Comparison of ENCODE assay signal across 8 cellular contexts in the genomic region with DNA sequence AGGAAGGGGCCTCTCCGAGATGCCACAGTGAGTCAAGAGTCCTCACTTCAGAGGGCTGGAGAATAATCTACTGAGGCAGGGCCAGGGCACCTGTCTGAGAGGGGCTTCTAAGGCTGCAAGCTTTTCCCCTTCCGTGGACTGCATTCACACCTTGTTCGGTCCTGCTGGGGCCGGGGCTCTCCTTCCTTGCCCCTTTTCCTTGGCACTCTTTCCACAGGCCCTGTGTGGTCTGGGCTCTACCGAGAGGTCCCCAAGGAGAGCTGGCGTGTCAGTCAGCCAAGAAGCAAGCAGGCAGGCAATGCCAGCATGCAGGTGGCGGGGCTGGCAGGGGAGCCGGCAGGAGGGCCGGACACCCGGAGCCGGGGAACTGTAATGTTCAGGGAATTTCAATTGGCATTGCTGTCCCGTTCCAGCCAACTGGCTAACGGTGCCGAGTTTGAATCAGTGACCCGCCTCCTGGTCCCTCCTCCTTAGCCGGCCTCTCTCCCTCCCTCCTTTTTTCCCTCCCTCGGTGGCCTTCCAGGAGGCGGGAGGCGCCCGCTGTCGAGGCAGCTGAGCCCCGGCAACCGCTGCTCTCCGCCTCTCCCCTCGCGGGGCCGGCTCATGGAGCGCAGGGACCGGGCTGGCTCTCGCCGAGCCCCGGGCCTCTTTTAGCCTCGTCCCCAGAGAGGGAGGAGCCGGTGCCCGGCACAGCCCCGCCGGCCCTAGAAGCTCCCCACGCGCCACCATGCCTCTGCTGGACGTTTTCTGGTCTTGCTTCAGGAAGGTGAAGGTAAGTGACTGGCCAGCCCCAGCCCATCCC. TPM values are rescaled to one million over a fixed set of nuclear protein-coding genes. Genes with fewer than 3 reads are reported as not detected.
DNase-seq lines count a peak whose midpoint lies in the region; ATAC-seq, FAIRE-seq and TF ChIP-seq lines count a peak whose summit lies in the region.

A gene with protein sequence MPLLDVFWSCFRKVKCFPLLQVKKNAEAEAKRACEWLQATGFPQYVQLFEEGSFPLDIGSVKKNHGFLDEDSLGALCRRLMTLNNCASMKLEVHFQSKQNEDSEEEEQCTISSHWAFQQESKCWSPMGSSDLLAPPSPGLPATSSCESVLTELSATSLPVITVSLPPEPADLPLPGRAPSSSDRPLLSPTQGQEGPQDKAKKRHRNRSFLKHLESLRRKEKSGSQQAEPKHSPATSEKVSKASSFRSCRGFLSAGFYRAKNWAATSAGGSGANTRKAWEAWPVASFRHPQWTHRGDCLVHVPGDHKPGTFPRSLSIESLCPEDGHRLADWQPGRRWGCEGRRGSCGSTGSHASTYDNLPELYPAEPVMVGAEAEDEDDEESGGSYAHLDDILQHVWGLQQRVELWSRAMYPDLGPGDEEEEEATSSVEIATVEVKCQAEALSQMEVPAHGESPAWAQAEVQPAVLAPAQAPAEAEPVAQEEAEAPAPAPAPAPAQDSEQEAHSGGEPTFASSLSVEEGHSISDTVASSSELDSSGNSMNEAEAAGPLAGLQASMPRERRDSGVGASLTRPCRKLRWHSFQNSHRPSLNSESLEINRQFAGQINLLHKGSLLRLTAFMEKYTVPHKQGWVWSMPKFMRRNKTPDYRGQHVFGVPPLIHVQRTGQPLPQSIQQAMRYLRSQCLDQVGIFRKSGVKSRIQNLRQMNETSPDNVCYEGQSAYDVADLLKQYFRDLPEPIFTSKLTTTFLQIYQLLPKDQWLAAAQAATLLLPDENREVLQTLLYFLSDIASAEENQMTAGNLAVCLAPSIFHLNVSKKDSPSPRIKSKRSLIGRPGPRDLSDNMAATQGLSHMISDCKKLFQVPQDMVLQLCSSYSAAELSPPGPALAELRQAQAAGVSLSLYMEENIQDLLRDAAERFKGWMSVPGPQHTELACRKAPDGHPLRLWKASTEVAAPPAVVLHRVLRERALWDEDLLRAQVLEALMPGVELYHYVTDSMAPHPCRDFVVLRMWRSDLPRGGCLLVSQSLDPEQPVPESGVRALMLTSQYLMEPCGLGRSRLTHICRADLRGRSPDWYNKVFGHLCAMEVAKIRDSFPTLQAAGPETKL (plus strand): TSS at position 511 of the 802 bp plus-strand sequence. CDS start 217 bp downstream, at position 728.

- in situ Hi-C loops in T47D (cut with HindIII; ENCODE audit: low pct_unique_long_range_greater_than_20kb, low sequenced_read_pairs), result no loop called here

- ATAC-seq in HG03097 (IDR thresholded peaks at IDR 0.05; ENCODE audit: low FRiP score, unreplicated experiment), result no peak
- no peak for ATAC-seq in HG03139 (IDR thresholded peaks at IDR 0.05; ENCODE audit: unreplicated experiment)
- no peak for ATAC-seq in HG02571 (IDR thresholded peaks at IDR 0.05; ENCODE audit: unreplicated experiment)

- DNase-seq in HK-2 (ENCODE audit: unreplicated experiment), result peak; percentile 75
- DNase-seq in T47D (ENCODE audit: low read depth in 1 of 2, low spot score in 1 of 2), result peak; percentile 38 to 76
- peak; percentile 81 for DNase-seq in kidney
- peak; percentile 16 for DNase-seq in testis
- no peak for DNase-seq in NCI-H128 (lab: John Stamatoyannopoulos, UW; ENCODE audit: unreplicated experiment)

- H3K9ac ChIP-seq in kidney (ENCODE audit: low read length in 2 of 2), result no peak within 1 kb of the TSS

- H3K27me3 ChIP-seq in testis, result no peaks in the 10 kb centered on the region

- H3K4me3 ChIP-seq in kidney (ENCODE audit: low read length in 2 of 2), result peak within 1 kb of the TSS in 1 of 2 donors; percentile 41
- peak within 1 kb of the TSS in 1 of 2 donors; percentile 29 for H3K4me3 ChIP-seq in testis

- H3K9me3 ChIP-seq in kidney (ENCODE audit: control insufficient read depth in 1 of 2, low read length in 2 of 2), result no peaks in the 10 kb centered on the region
- H3K9me3 ChIP-seq in testis, result no peaks in the 10 kb centered on the region

- H3K27ac ChIP-seq in kidney (ENCODE audit: low read depth in 2 of 2, low read length in 2 of 2) (no peak within 1 kb of the TSS), testis (no peak within 1 kb of the TSS)

- 7 to 12% methylated on average over 6 to 30 of the region's 40 CpGs for WGBS in testis, 2 donors

- no peak for TF ChIP-seq CTCF in kidney (IDR thresholded peaks at IDR 0.05; ENCODE audit: borderline replicate concordance, extremely low read depth, insufficient read depth)
- TF ChIP-seq CTCF in testis (IDR thresholded peaks at IDR 0.05), result no peak

- no peaks in the 10 kb centered on the region for H3K4me1 ChIP-seq in kidney (ENCODE audit: control insufficient read depth in 1 of 2, insufficient read depth in 1 of 2, low read depth in 1 of 2, low read length in 2 of 2)
- no peaks in the 10 kb centered on the region for H3K4me1 ChIP-seq in testis

- no peak for TF ChIP-seq POLR2A in testis (IDR thresholded peaks at IDR 0.05)

- FAIRE-seq in kidney (lab: Jason Lieb, UNC), result no peak

- intact Hi-C loops in kidney (cut with DNase I), result no loop called here
- intact Hi-C loops in testis (cut with DNase I; ENCODE audit: low total_unique reads), result no loop called here

- H3K36me3 ChIP-seq in kidney (ENCODE audit: control insufficient read depth in 1 of 2, insufficient read depth in 2 of 2, low read length in 2 of 2), result no peaks in the 10 kb centered on the region
- H3K36me3 ChIP-seq in testis (ENCODE audit: low read depth, missing control alignments), result no peaks in the 10 kb centered on the region

RNA-seq across cellular contexts. Expression of the gene that starts here (rescaled TPM):
- total RNA-seq in kidney, result 23.4 TPM
- 12.7 TPM for polyA plus RNA-seq in kidney (ENCODE audit: insufficient read depth, low read depth, low replicate concordance)
- total RNA-seq in testis, result 1 to 10 TPM; 2.3 to 4.0 TPM
- 3.1 TPM for polyA plus RNA-seq in testis (ENCODE audit: insufficient read depth, low read depth, low replicate concordance)
